Comparison of ENCODE assay signal across 1 cellular context in genomic region chr4:88960576-88960975, GRCh38.
A peak's percentile ranks its signal among the peaks of the same experiment; 100 is the strongest.
TF ChIP-seq lines count a peak whose summit lies in the region.

No MANE protein-coding gene starts in this region.

TF ChIP-seq in H1, 55 proteins besides CTCF, POLR2A, EP300 and RAD21:
- TF ChIP-seq KDM4A (IDR thresholded peaks at IDR 0.05; ENCODE audit: low read depth, low read length, severe bottlenecking), result no peak
- TF ChIP-seq CHD7 (IDR thresholded peaks at IDR 0.05; ENCODE audit: insufficient replicate concordance, low read length), result peak; percentile 57
- TF ChIP-seq SUZ12 (IDR thresholded peaks at IDR 0.05; ENCODE audit: low read length), result no peak
TF ChIP-seq in H1: peak in this region for 1.
